In the genomic region with DNA sequence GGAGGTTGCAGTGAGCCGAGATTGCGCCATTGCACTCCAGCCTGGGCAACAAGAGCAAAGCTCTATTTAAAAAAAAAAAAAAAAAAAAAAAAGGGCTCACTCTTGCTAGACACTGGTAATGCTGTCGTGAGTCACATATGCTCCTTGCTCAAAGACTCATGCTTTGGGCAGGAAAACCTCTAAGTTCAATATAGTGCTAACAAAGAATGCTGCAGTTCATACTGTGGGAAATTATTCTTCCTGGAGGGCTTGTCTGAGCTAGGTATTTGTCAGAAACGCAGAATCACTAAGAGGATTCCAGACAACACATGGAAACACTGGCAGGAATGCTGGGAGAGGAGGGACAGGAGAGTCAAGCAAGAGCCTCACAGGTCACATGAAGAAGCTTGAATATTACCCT, we compare ENCODE assay signal across 14 cellular contexts. TPM values are rescaled to one million over a fixed set of nuclear protein-coding genes. Genes with fewer than 3 reads are reported as not detected.
DNase-seq lines count a peak whose midpoint lies in the region; ATAC-seq and TF ChIP-seq lines count a peak whose summit lies in the region.
"Had no signal": no experiment of that assay in that cellular context is flagged by ENCODE, and none has a peak within 500 bp of the region (broad histone marks: within the 10 kb centered on the region; RNA-seq: fewer than 3 reads in every experiment).

No MANE protein-coding gene starts in this region.

- H3K4me1 ChIP-seq in GM23338 (ENCODE audit: insufficient read depth): peaks cover 6% of the 10 kb centered on the region

- no peak overlapping the region for H2AFZ ChIP-seq in GM23338

- H3K4me2 ChIP-seq in GM23338: no peak overlapping the region

- no peaks in the 10 kb centered on the region; the same call in 2 of the 3 replicates for H3K9me3 Mint-ChIP-seq in GM23338
- H3K9me3 Mint-ChIP-seq: naive B cell had no signal

- DNase-seq in GM23338 (ENCODE audit: low spot score): peak; percentile 9
- peak; percentile 17 for DNase-seq in RWPE1 (ENCODE audit: low spot score)
- peak; percentile 81 for DNase-seq in epithelial cell of esophagus (ENCODE audit: low read depth)
- DNase-seq in non-pigmented ciliary epithelial cell (ENCODE audit: low read depth): peak; percentile 44
- no peak for DNase-seq in NCI-H146 (lab: John Stamatoyannopoulos, UW)
- DNase-seq in NCI-H1417 treated with DMSO at 0.1 percent for 48 hours (lab: John Stamatoyannopoulos, UW): no peak
- no peak for DNase-seq in GOT3 (lab: John Stamatoyannopoulos, UW)
- DNase-seq: heart right ventricle, left colon, naive B cell, NCI-H1092 treated with DMSO at 0.1 percent for 48 hours, tibial artery had no signal

- peaks cover 2% of the 10 kb centered on the region for H3K27me3 Mint-ChIP-seq in GM23338 (ENCODE audit: insufficient read depth, low read depth, poor library complexity)
- H3K27me3 Mint-ChIP-seq: naive B cell had no signal

- peaks cover 7% of the 10 kb centered on the region; the same call in 1 of the 2 replicates for H3K79me2 ChIP-seq in GM23338 (replicated peaks; ENCODE audit: insufficient read depth)

- H3K4me3 ChIP-seq in GM23338: no peak overlapping the region
- no peak overlapping the region for H3K4me3 ChIP-seq in epithelial cell of esophagus (ENCODE audit: low read length)
- H3K4me3 ChIP-seq: heart right ventricle, SK-N-MC, tibial artery had no signal

- no peak overlapping the region for H3K4me3 Mint-ChIP-seq in GM23338

- H3K9me2 ChIP-seq in GM23338 (ENCODE audit: insufficient read depth): no peaks in the 10 kb centered on the region

- peaks cover 5% of the 10 kb centered on the region; the same call in 1 of the 2 replicates for H4K20me1 ChIP-seq in GM23338 (replicated peaks; ENCODE audit: insufficient read depth)

- TF ChIP-seq CTCF in GM23338 (conservative IDR thresholded peaks at IDR 0.05; ENCODE audit: low read depth in 2 of 2) (no peak), RWPE1 (conservative IDR thresholded peaks at IDR 0.05; ENCODE audit: low read depth) (no peak), epithelial cell of esophagus (IDR thresholded peaks at IDR 0.05; ENCODE audit: insufficient read depth, low read depth, low read length, missing control alignments) (no peak)

- peak overlapping the region; percentile 42; the same call in 1 of the 2 replicates for H3K27ac ChIP-seq in GM23338 (ENCODE audit: low read depth)
- H3K27ac ChIP-seq in RWPE1: no peak overlapping the region
- H3K27ac ChIP-seq: heart right ventricle, SK-N-MC, tibial artery had no signal

- no peak overlapping the region for H3K27ac Mint-ChIP-seq in GM23338

- CTCF ChIA-PET in RWPE1 (lab: Yijun Ruan, JAX): interaction anchor here (0.7 to 0.9 kb wide), 2 partner anchors 269 to 424 kb away, joined by 3 read pairs; no protein-coding TSS in a partner anchor

- no peak for ATAC-seq in GM23338
- ATAC-seq in HG03139 (IDR thresholded peaks at IDR 0.05; ENCODE audit: unreplicated experiment): no peak
- ATAC-seq: heart right ventricle, left colon had no signal

- H3K36me3 ChIP-seq in GM23338 (ENCODE audit: insufficient read depth): peaks cover 40% of the 10 kb centered on the region

- H3K36me3 Mint-ChIP-seq in GM23338 (ENCODE audit: low read depth): peaks cover 67% of the 10 kb centered on the region

- POLR2A ChIA-PET in RWPE1 (lab: Yijun Ruan, JAX; ENCODE audit: low non-redundant PET): interaction anchor here (0.6 kb wide), 1 partner anchor 179 kb away, joined by 5 read pairs; a partner anchor contains a TSS

- H3K4me1 Mint-ChIP-seq in GM23338: peaks cover 15% of the 10 kb centered on the region

- no peaks in the 10 kb centered on the region for H3K27me3 ChIP-seq in GM23338 (ENCODE audit: insufficient read depth)
- H3K27me3 ChIP-seq: heart right ventricle, tibial artery had no signal

- H3F3A ChIP-seq in GM23338 (replicated peaks; ENCODE audit: low read depth): peaks cover 15% of the 10 kb centered on the region

TF ChIP-seq in GM23338, 12 proteins besides CTCF, POLR2A, EP300 and RAD21:
- no peak for TF ChIP-seq ZNF114 (CRISPR knock-in tag; IDR thresholded peaks at IDR 0.05)
- TF ChIP-seq POLR2AphosphoS5 (IDR thresholded peaks at IDR 0.05; ENCODE audit: low read depth): peak; percentile 32; the same call in 1 of the 2 replicates
- no peak for TF ChIP-seq ZNF331 (CRISPR knock-in tag; IDR thresholded peaks at IDR 0.05; ENCODE audit: low read depth)
- no peak for TF ChIP-seq CREB1 (CRISPR knock-in tag; IDR thresholded peaks at IDR 0.05; ENCODE audit: low read depth)

RNA-seq across cellular contexts. Expression of a gene that starts 2.3 kb away (rescaled TPM):
- 13.0 and 20.3 TPM in 2 replicates for total RNA-seq in GM23338 (2014; rRNA removed; shearing (Covaris generic))
- 48.9 and 67.3 TPM in 2 replicates for polyA plus RNA-seq in GM23338 (2016; fragmentation: Nextera tagmentation; extraction: Ambion mirVana)

Comparison
In these comparisons a context has a peak if more than half of its experiments do, and no peak if none do; other contexts are left out.
1. DNase-seq: peak in GM23338 (single experiment), RWPE1 (single experiment), epithelial cell of esophagus (single experiment) and non-pigmented ciliary epithelial cell (single experiment); none in NCI-H146 (single experiment), NCI-H1417 treated with DMSO at 0.1 percent for 48 hours (single experiment) and GOT3 (single experiment).